6 cellular contexts compared by ENCODE assay signal in genomic region chr19:17394891-17395415, GRCh38. TPM values are rescaled to one million over a fixed set of nuclear protein-coding genes. Genes with fewer than 3 reads are reported as not detected.
DNase-seq lines count a peak whose midpoint lies in the region; ATAC-seq, FAIRE-seq and TF ChIP-seq lines count a peak whose summit lies in the region.

No MANE protein-coding gene starts in this region.

- no peak overlapping the region for H3K4me3 Mint-ChIP-seq in natural killer cell

- H3K9me3 Mint-ChIP-seq in natural killer cell: no peaks in the 10 kb centered on the region

- TF ChIP-seq POLR2A in body of pancreas (IDR thresholded peaks at IDR 0.05): no peak

- peaks cover 0 to 3% of the 10 kb centered on the region in 2 donors for H3K27me3 Mint-ChIP-seq in natural killer cell (ENCODE audit: low read depth in 2 of 2)

- H3K4me1 ChIP-seq in body of pancreas: peaks cover 22% of the 10 kb centered on the region

- TF ChIP-seq CTCF in GM12873 (IDR thresholded peaks at IDR 0.05; ENCODE audit: insufficient read depth, low read depth, low read length, missing control alignments): peak; percentile 90
- TF ChIP-seq CTCF in body of pancreas (IDR thresholded peaks at IDR 0.05): peak in 4 of 7 experiments; percentile 19 to 54 (median 36)
- TF ChIP-seq CTCF in natural killer cell (IDR thresholded peaks at IDR 0.05): peak; percentile 52

- peak overlapping the region in 1 of 2 donors; percentile 70 for H3K27ac Mint-ChIP-seq in natural killer cell

- H3K9me3 ChIP-seq in body of pancreas: no peaks in the 10 kb centered on the region

- DNase-seq in RCC 7860 (ENCODE audit: low spot score) (peak; percentile 35), body of pancreas (peak in 2 of 4 donors; percentile 37 to 43), natural killer cell (no peak), KG1 (lab: John Stamatoyannopoulos, UW) (no peak)

- no peaks in the 10 kb centered on the region for H3K36me3 ChIP-seq in body of pancreas (replicated peaks in 1 of 2; ENCODE audit: insufficient read depth in 1 of 2, low read depth in 2 of 2)

- no peaks in the 10 kb centered on the region for H3K36me3 Mint-ChIP-seq in natural killer cell

- peaks cover 0 to 11% of the 10 kb centered on the region in 2 donors for H3K27me3 ChIP-seq in body of pancreas

- H3K27ac ChIP-seq in body of pancreas: no peak overlapping the region

- H3K4me1 Mint-ChIP-seq in natural killer cell: peaks cover 5 to 24% of the 10 kb centered on the region in 2 donors

- no peak overlapping the region for H3K4me3 ChIP-seq in body of pancreas

- 15 to 20% methylated on average over 10 to 19 of the region's 19 CpGs for WGBS in body of pancreas, 2 donors

- no peak for ATAC-seq in body of pancreas
- ATAC-seq in natural killer cell: no peak
- no peak for ATAC-seq in GM21786 (IDR thresholded peaks at IDR 0.05; ENCODE audit: unreplicated experiment)

- intact Hi-C loops in body of pancreas (cut with DNase I): no loop called here
- intact Hi-C loops in natural killer cell (cut with micrococcal nuclease): no loop called here

- no peak for FAIRE-seq in RCC 7860 (lab: Jason Lieb, UNC)

RNA-seq across cellular contexts. Expression of gene CCDC194, which starts 1.0 kb away (rescaled TPM):
- total RNA-seq in body of pancreas (not detected), natural killer cell (1 to 10 TPM in 2 of 3 donors, not detected in 1; 2.7 TPM)

RNA-seq across cellular contexts. Expression of gene BST2, which starts 10.5 kb away (rescaled TPM):
- total RNA-seq in body of pancreas (10 to 100 TPM; 34.3 to 43.6 TPM), natural killer cell (100 to 1,000 TPM in 2 of 3 donors, 10 to 100 TPM in 1; 84.8 to 106 (median 100) TPM)

RNA-seq across cellular contexts. Expression of gene PLVAP, which starts 17.8 kb away (rescaled TPM):
- total RNA-seq in body of pancreas (10 to 100 TPM; 37.9 to 49.8 TPM), natural killer cell (under 1 TPM in 2 of 3 donors, not detected in 1; 0.33 to 0.53 TPM)

RNA-seq across cellular contexts. Expression of gene MVB12A, which starts 24.9 kb away (rescaled TPM):
- total RNA-seq in body of pancreas (10 to 100 TPM; 33.3 to 34.8 TPM), natural killer cell (10 to 100 TPM; 28.4 to 30.1 (median 29.4) TPM)

RNA-seq across cellular contexts. Expression of gene TMEM221, which starts 53.5 kb away (rescaled TPM):
- under 1 TPM in 1 of 2 donors, not detected in 1; 0.52 TPM for total RNA-seq in body of pancreas
- not detected for total RNA-seq in natural killer cell

Comparison
In these comparisons a context has a peak if more than half of its experiments do, and no peak if none do; other contexts are left out.
1. CTCF ChIP-seq: peak in every context shown above with its lines; median percentile 90 in GM12873; 52 in natural killer cell; 36 in body of pancreas.
2. RNA of gene PLVAP, which starts 17.8 kb away (total RNA-seq): 37.9 to 49.8 TPM in body of pancreas; 0.33 to 0.53 TPM in natural killer cell; every median in the first group is over 10 times any median in the second.